1 cellular context compared by ENCODE assay signal in the genomic region with DNA sequence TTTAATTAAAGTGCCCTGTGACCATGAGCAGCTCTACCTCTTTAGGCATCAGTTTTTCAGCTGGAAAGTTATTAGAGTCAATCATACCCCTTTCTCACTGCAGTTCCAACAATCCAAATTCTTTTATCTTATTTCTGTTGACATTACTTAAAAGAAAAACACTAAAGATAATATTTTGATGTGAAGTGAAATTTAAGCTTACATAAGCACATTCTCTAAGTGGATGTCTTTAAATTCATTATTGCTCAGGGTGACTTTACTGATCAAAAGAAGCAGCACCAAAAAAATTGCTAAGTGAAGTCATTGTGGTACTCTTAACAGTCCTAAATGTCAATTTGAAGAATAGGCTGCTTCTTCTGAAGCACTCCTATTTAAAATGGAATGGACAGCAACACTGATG.
TF ChIP-seq lines count a peak whose summit lies in the region.

No MANE protein-coding gene starts in this region.

TF ChIP-seq in HepG2, 621 proteins besides CTCF, POLR2A, EP300 and RAD21 (continued from another document):
- TF ChIP-seq, protein P1, sequence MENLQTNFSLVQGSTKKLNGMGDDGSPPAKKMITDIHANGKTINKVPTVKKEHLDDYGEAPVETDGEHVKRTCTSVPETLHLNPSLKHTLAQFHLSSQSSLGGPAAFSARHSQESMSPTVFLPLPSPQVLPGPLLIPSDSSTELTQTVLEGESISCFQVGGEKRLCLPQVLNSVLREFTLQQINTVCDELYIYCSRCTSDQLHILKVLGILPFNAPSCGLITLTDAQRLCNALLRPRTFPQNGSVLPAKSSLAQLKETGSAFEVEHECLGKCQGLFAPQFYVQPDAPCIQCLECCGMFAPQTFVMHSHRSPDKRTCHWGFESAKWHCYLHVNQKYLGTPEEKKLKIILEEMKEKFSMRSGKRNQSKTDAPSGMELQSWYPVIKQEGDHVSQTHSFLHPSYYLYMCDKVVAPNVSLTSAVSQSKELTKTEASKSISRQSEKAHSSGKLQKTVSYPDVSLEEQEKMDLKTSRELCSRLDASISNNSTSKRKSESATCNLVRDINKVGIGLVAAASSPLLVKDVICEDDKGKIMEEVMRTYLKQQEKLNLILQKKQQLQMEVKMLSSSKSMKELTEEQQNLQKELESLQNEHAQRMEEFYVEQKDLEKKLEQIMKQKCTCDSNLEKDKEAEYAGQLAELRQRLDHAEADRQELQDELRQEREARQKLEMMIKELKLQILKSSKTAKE (CRISPR knock-in tag; IDR thresholded peaks at IDR 0.05; ENCODE audit: borderline replicate concordance): no peak
- TF ChIP-seq, protein P2, sequence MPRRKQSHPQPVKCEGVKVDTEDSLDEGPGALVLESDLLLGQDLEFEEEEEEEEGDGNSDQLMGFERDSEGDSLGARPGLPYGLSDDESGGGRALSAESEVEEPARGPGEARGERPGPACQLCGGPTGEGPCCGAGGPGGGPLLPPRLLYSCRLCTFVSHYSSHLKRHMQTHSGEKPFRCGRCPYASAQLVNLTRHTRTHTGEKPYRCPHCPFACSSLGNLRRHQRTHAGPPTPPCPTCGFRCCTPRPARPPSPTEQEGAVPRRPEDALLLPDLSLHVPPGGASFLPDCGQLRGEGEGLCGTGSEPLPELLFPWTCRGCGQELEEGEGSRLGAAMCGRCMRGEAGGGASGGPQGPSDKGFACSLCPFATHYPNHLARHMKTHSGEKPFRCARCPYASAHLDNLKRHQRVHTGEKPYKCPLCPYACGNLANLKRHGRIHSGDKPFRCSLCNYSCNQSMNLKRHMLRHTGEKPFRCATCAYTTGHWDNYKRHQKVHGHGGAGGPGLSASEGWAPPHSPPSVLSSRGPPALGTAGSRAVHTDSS (CRISPR knock-in tag; conservative IDR thresholded peaks at IDR 0.05): no peak
- peak; percentile 73 for TF ChIP-seq MAFF (IDR thresholded peaks at IDR 0.05; ENCODE audit: low read depth, low read length)
- peak; percentile 51 to 82; a peak in 3 of 4 replicates for TF ChIP-seq MAFK (conservative IDR thresholded peaks at IDR 0.05 in 1 of 2, IDR thresholded peaks at IDR 0.05 in 1 of 2; ENCODE audit: low read length in 2 of 2)
- TF ChIP-seq, protein P3, sequence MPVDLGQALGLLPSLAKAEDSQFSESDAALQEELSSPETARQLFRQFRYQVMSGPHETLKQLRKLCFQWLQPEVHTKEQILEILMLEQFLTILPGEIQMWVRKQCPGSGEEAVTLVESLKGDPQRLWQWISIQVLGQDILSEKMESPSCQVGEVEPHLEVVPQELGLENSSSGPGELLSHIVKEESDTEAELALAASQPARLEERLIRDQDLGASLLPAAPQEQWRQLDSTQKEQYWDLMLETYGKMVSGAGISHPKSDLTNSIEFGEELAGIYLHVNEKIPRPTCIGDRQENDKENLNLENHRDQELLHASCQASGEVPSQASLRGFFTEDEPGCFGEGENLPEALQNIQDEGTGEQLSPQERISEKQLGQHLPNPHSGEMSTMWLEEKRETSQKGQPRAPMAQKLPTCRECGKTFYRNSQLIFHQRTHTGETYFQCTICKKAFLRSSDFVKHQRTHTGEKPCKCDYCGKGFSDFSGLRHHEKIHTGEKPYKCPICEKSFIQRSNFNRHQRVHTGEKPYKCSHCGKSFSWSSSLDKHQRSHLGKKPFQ (CRISPR knock-in tag; IDR thresholded peaks at IDR 0.05; ENCODE audit: insufficient replicate concordance): no peak
- no peak for TF ChIP-seq ZSCAN20 (CRISPR knock-in tag; IDR thresholded peaks at IDR 0.05; ENCODE audit: borderline replicate concordance)
TF ChIP-seq in HepG2: peak in this region for 2.
